9 cellular contexts compared by ENCODE assay signal in genomic region chr14:104694991-104695659, GRCh38. TPM values are rescaled to one million over a fixed set of nuclear protein-coding genes. Genes with fewer than 3 reads are reported as not detected.
A peak's percentile ranks its signal among the peaks of the same experiment; 100 is the strongest.
DNase-seq lines count a peak whose midpoint lies in the region; ATAC-seq, FAIRE-seq and TF ChIP-seq lines count a peak whose summit lies in the region.
"Had no signal": no experiment of that assay in that cellular context is flagged by ENCODE, and none has a peak within 500 bp of the region (broad histone marks: within the 10 kb centered on the region; RNA-seq: fewer than 3 reads in every experiment).

No MANE protein-coding gene starts in this region.

- H3K27ac ChIP-seq in stomach (peak overlapping the region; percentile 43 to 90 (median 72)), small intestine (ENCODE audit: low read depth in 1 of 2, low read length in 1 of 2) (peak overlapping the region in 1 of 2 donors; percentile 27), pancreas (no peak overlapping the region)
- H3K27ac ChIP-seq: VCaP had no signal

- no peaks in the 10 kb centered on the region for H3K27me3 ChIP-seq in stomach
- H3K27me3 ChIP-seq in small intestine (ENCODE audit: control insufficient read depth in 2 of 2, insufficient read depth in 2 of 2, low read length in 2 of 2): no peaks in the 10 kb centered on the region
- H3K27me3 ChIP-seq in pancreas: no peaks in the 10 kb centered on the region

- intact Hi-C loops in stomach (cut with DNase I; ENCODE audit: low total_unique reads): no loop called here
- intact Hi-C loops in left colon (cut with DNase I, micrococcal nuclease): no loop called here
- intact Hi-C loops in pancreas (cut with DNase I): no loop called here

- DNase-seq in NCI-H1092 treated with DMSO at 0.1 percent for 48 hours (lab: John Stamatoyannopoulos, UW): peak; percentile 79
- DNase-seq in activated CD4-positive, alpha-beta T cell treated with anti-CD3 and anti-CD28 coated beads, Interleukin-2, amount 50 U/mL, for 1 hour: peak; percentile 41
- DNase-seq in glomerular visceral epithelial cell (ENCODE audit: extremely low spot score): peak; percentile 72
- DNase-seq in stomach: peak; percentile 59
- DNase-seq in small intestine: no peak
- DNase-seq in left colon: no peak
- no peak for DNase-seq in pancreas

- no peak for TF ChIP-seq EP300 in stomach (IDR thresholded peaks at IDR 0.05)

- TF ChIP-seq CTCF in stomach (IDR thresholded peaks at IDR 0.05) (no peak), pancreas (IDR thresholded peaks at IDR 0.05) (no peak)

- ATAC-seq in HG02642 (IDR thresholded peaks at IDR 0.05; ENCODE audit: poor library complexity, unreplicated experiment): no peak
- no peak for ATAC-seq in left colon
- ATAC-seq in pancreas: no peak

- no peak for TF ChIP-seq POLR2A in stomach (IDR thresholded peaks at IDR 0.05)

- H3K4me3 ChIP-seq in stomach: peak overlapping the region in 1 of 4 donors; percentile 22
- H3K4me3 ChIP-seq in small intestine (ENCODE audit: low read depth in 1 of 2, low read length in 2 of 2): no peak overlapping the region
- no peak overlapping the region for H3K4me3 ChIP-seq in pancreas

- H3K4me1 ChIP-seq in stomach: peaks cover 86 to 100% (median 100%) of the 10 kb centered on the region in 4 donors
- peaks cover 0 to 4% of the 10 kb centered on the region in 2 donors for H3K4me1 ChIP-seq in small intestine (ENCODE audit: control insufficient read depth in 2 of 2, insufficient read depth in 1 of 2, low read depth in 1 of 2, low read length in 1 of 2)
- H3K4me1 ChIP-seq in pancreas: peaks cover 0 to 6% (median 0%) of the 10 kb centered on the region in 3 donors

- H3K9me3 ChIP-seq in stomach: no peaks in the 10 kb centered on the region
- no peaks in the 10 kb centered on the region for H3K9me3 ChIP-seq in small intestine (ENCODE audit: control insufficient read depth, low read depth)
- H3K9me3 ChIP-seq in pancreas: no peaks in the 10 kb centered on the region

- FAIRE-seq in small intestine (lab: Jason Lieb, UNC): no peak
- FAIRE-seq in pancreas (lab: Jason Lieb, UNC): no peak

- H3K36me3 ChIP-seq in stomach (peaks cover 3 to 25% (median 15%) of the 10 kb centered on the region in 4 donors), small intestine (ENCODE audit: control insufficient read depth in 2 of 2, insufficient read depth in 2 of 2, low read length in 2 of 2) (no peaks in the 10 kb centered on the region), pancreas (no peaks in the 10 kb centered on the region)

- 30 to 55% (median 36%) methylated on average over 16 to 19 of the region's 19 CpGs for WGBS in stomach, 5 donors
- WGBS in small intestine, 3 donors: 60 to 83% (median 68%) methylated on average over 17 to 19 of the region's 19 CpGs
- WGBS in pancreas, 2 donors: 84 to 86% methylated on average over 16 to 19 of the region's 19 CpGs

RNA-seq across cellular contexts. Expression of gene INF2, which starts 5.7 kb away (rescaled TPM):
- 100 to 1,000 TPM in 4 of 5 donors, 10 to 100 TPM in 1; 45.9 to 385 (median 184) TPM for total RNA-seq in stomach
- 100 to 1,000 TPM in 1 of 3 donors, 10 to 100 TPM in 2; 74.7 to 113 (median 90.3) TPM for polyA plus RNA-seq in stomach
- 100 to 1,000 TPM in 2 of 3 donors, 10 to 100 TPM in 1; 76.6 to 364 (median 317) TPM for polyA plus RNA-seq in small intestine
- 100 to 1,000 TPM; 187 to 203 TPM for total RNA-seq in left colon
- total RNA-seq in pancreas: 10 to 100 TPM; 20.4 to 41.1 (median 23.0) TPM
- 10 to 100 TPM; 79.5 to 80.8 TPM for polyA plus RNA-seq in pancreas

RNA-seq across cellular contexts. Expression of gene ADSS1, which starts 28.9 kb away (rescaled TPM):
- total RNA-seq in stomach (10 to 100 TPM in 1 of 5 donors, 1 to 10 TPM in 3, not detected in 1; 7.0 to 59.4 (median 7.6) TPM), left colon (1 to 10 TPM; 3.3 to 4.4 TPM), pancreas (1 to 10 TPM; 3.5 to 6.4 (median 5.0) TPM)
- polyA plus RNA-seq in stomach (10 to 100 TPM; 12.3 to 16.7 (median 14.5) TPM), small intestine (10 to 100 TPM in 1 of 3 donors, 1 to 10 TPM in 2; 3.6 to 12.7 (median 6.0) TPM), pancreas (1 to 10 TPM; 6.7 to 6.8 TPM)

RNA-seq across cellular contexts. Expression of gene SIVA1, which starts 57.8 kb away (rescaled TPM):
- 100 to 1,000 TPM in 4 of 5 donors, 10 to 100 TPM in 1; 73.3 to 366 (median 252) TPM for total RNA-seq in stomach
- 100 to 1,000 TPM; 200 to 247 (median 213) TPM for polyA plus RNA-seq in stomach
- 100 to 1,000 TPM; 104 to 269 (median 177) TPM for polyA plus RNA-seq in small intestine
- 10 to 100 TPM; 53.2 to 59.3 TPM for total RNA-seq in left colon
- 10 to 100 TPM; 29.1 to 54.6 (median 38.8) TPM for total RNA-seq in pancreas
- 100 to 1,000 TPM in 1 of 2 donors, 10 to 100 TPM in 1; 76.3 to 136 TPM for polyA plus RNA-seq in pancreas

Comparison
In these comparisons a context has a peak if more than half of its experiments do, and no peak if none do; other contexts are left out.
1. DNase-seq: peak in NCI-H1092 treated with DMSO at 0.1 percent for 48 hours (single experiment), activated CD4-positive, alpha-beta T cell treated with anti-CD3 and anti-CD28 coated beads, Interleukin-2, amount 50 U/mL, for 1 hour (single experiment), glomerular visceral epithelial cell (single experiment) and stomach (single experiment); none in small intestine (single experiment), left colon (0 of 2) and pancreas (0 of 6).
2. H3K27ac ChIP-seq: peak in stomach (5 of 5); none in pancreas (0 of 4).